Comparison of ENCODE assay signal across 9 cellular contexts in the genomic region with DNA sequence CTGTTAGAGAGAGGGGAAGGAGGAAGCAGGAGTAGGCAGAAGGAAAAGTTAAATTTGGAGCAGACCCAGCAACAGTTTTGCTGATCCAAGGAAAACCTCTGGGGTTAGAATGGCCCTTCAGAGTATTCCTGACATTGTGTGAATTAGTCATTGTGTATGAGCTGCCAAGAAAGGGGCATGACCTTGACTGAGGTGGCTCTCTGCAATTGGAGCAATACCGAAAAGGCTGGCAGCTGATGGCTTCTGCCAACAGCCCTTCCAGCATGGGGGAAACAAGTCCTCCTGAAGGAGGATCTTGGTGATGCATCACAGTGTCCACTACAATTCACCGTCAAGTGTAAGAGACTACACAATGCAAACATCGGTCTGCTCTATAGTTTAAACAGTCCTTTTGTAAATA. TPM values are rescaled to one million over a fixed set of nuclear protein-coding genes. Genes with fewer than 3 reads are reported as not detected.
DNase-seq lines count a peak whose midpoint lies in the region; ATAC-seq and TF ChIP-seq lines count a peak whose summit lies in the region.
"Had no signal": no experiment of that assay in that cellular context is flagged by ENCODE, and none has a peak within 500 bp of the region (broad histone marks: within the 10 kb centered on the region; RNA-seq: fewer than 3 reads in every experiment).

No MANE protein-coding gene starts in this region.

- ATAC-seq in upper lobe of left lung (ENCODE audit: low FRiP score in 2 of 2) (peak; percentile 19 to 83), HG03565 (IDR thresholded peaks at IDR 0.05; ENCODE audit: unreplicated experiment) (no peak)
- ATAC-seq: naive thymus-derived CD4-positive, alpha-beta T cell had no signal

- peak overlapping the region; percentile 1 for H3K27ac Mint-ChIP-seq in MCF 10A (ENCODE audit: low read depth, unreplicated experiment)

- intact Hi-C loops in MCF 10A (cut with micrococcal nuclease) (loop anchor here (1.0 kb wide), 1 partner anchor 20 kb away; a partner anchor contains a TSS), breast epithelium (cut with DNase I; ENCODE audit: low total_unique reads) (loop anchor here (10.0 kb wide), 1 partner anchor 735 kb away; no protein-coding TSS in a partner anchor)

- no peaks in the 10 kb centered on the region for H3K36me3 ChIP-seq in breast epithelium
- H3K36me3 ChIP-seq in upper lobe of left lung: no peaks in the 10 kb centered on the region

- in situ Hi-C loops in SK-MEL-5 (cut with HindIII; ENCODE audit: low pct_unique_long_range_greater_than_20kb, low sequenced_read_pairs): no loop called here

- no peak overlapping the region for H3K4me3 ChIP-seq in breast epithelium
- H3K4me3 ChIP-seq in upper lobe of left lung: no peak overlapping the region

- BruUV-seq in MCF 10A (replicated peaks; lab: Mats Ljungman, UMichigan): no TSS peak

- 37 to 48% methylated on average over 2 to 3 of the region's 3 CpGs for WGBS in upper lobe of left lung, 2 donors

- no peaks in the 10 kb centered on the region for H3K9me3 ChIP-seq in breast epithelium
- H3K9me3 ChIP-seq in upper lobe of left lung: no peaks in the 10 kb centered on the region

- H3K36me3 Mint-ChIP-seq in MCF 10A (ENCODE audit: insufficient read depth, unreplicated experiment): no peaks in the 10 kb centered on the region
- H3K36me3 Mint-ChIP-seq: naive thymus-derived CD4-positive, alpha-beta T cell had no signal

- H3K9me3 Mint-ChIP-seq in MCF 10A (ENCODE audit: unreplicated experiment): no peaks in the 10 kb centered on the region
- H3K9me3 Mint-ChIP-seq: naive thymus-derived CD4-positive, alpha-beta T cell had no signal

- peak overlapping the region; percentile 67 for H3K4me3 Mint-ChIP-seq in MCF 10A (ENCODE audit: unreplicated experiment)
- H3K4me3 Mint-ChIP-seq: naive thymus-derived CD4-positive, alpha-beta T cell had no signal

- no peak for TF ChIP-seq POLR2A in breast epithelium (IDR thresholded peaks at IDR 0.05)
- TF ChIP-seq POLR2A in upper lobe of left lung (IDR thresholded peaks at IDR 0.05): no peak

- TF ChIP-seq CTCF in MCF 10A (IDR thresholded peaks at IDR 0.05; ENCODE audit: unreplicated experiment) (no peak), breast epithelium (IDR thresholded peaks at IDR 0.05) (no peak), upper lobe of left lung (IDR thresholded peaks at IDR 0.05) (no peak)

- H3K27me3 ChIP-seq in breast epithelium (no peaks in the 10 kb centered on the region), upper lobe of left lung (no peaks in the 10 kb centered on the region)

- DNase-seq in MCF 10A (ENCODE audit: unreplicated experiment) (peak; percentile 97), breast epithelium (ENCODE audit: low spot score in 2 of 2) (no peak), SK-MEL-5 (ENCODE audit: low read depth, low spot score) (peak; percentile 89), glomerular endothelial cell (ENCODE audit: extremely low read depth, low read depth, low spot score) (peak; percentile 57), upper lobe of left lung (peak in 1 of 2 donors; percentile 76), activated T-cell treated with anti-CD3 and anti-CD28 coated beads for 4 hours (no peak), occipital lobe (lab: John Stamatoyannopoulos, UW) (no peak)
- DNase-seq: naive thymus-derived CD4-positive, alpha-beta T cell had no signal

- POLR2A ChIA-PET in MCF 10A (lab: Yijun Ruan, JAX): interaction anchor here (0.6 to 12.6 kb wide), 17 partner anchors 10 to 211 kb away, joined by 3 to 367 read pairs (median 5); a partner anchor contains a TSS

- H3K27ac ChIP-seq in breast epithelium: no peak overlapping the region
- H3K27ac ChIP-seq in upper lobe of left lung: peak overlapping the region in 1 of 4 donors; percentile 24

- peak in 1 of 4 donors; percentile 67 for TF ChIP-seq EP300 in upper lobe of left lung (IDR thresholded peaks at IDR 0.05)

- H3K27me3 Mint-ChIP-seq in MCF 10A (ENCODE audit: insufficient read depth, unreplicated experiment): no peaks in the 10 kb centered on the region

- CTCF ChIA-PET in MCF 10A (lab: Yijun Ruan, JAX): interaction anchor here (0.6 to 5.6 kb wide), 13 partner anchors 10 to 188 kb away, joined by 3 to 60 read pairs (median 4); a partner anchor contains a TSS

- peaks cover 37% of the 10 kb centered on the region for H3K4me1 Mint-ChIP-seq in MCF 10A (ENCODE audit: insufficient read depth, unreplicated experiment)

- H3K4me1 ChIP-seq in breast epithelium (no peaks in the 10 kb centered on the region), upper lobe of left lung (peaks cover 0 to 6% (median 0%) of the 10 kb centered on the region in 4 donors)

RNA-seq across cellular contexts. Expression of a gene that starts 20.6 kb away (rescaled TPM):
- total RNA-seq in MCF 10A (2022): 34.7 and 38.8 TPM in 2 replicates
- total RNA-seq in breast epithelium: 10 to 100 TPM; 27.8 to 38.3 (median 37.8) TPM
- total RNA-seq in SK-MEL-5 (2014; rRNA removed; shearing (Covaris generic)): 32.1 and 32.2 TPM in 2 replicates
- polyA plus RNA-seq in SK-MEL-5 (2015; cell fraction: cytosol; rRNA removed): 68.3 and 87.1 TPM in 2 replicates
- 21.6 and 23.8 TPM in 2 replicates for polyA plus RNA-seq in SK-MEL-5 (2015; cell fraction: nucleus; rRNA removed)
- total RNA-seq in glomerular endothelial cell: 24.9 and 25.6 TPM in 2 replicates
- 10 to 100 TPM; 24.1 to 62.2 (median 31.3) TPM for total RNA-seq in upper lobe of left lung
- total RNA-seq in occipital lobe: 24.3 TPM

Comparison
In these comparisons a context has a peak if more than half of its experiments do, and no peak if none do; other contexts are left out.
1. DNase-seq: peak in MCF 10A (single experiment), SK-MEL-5 (single experiment) and glomerular endothelial cell (single experiment); none in breast epithelium (0 of 2), activated T-cell treated with anti-CD3 and anti-CD28 coated beads for 4 hours (single experiment) and occipital lobe (single experiment).